Comparison of ENCODE assay signal across 1 cellular context in genomic region chr7:99472561-99473314, GRCh38.
A peak's percentile ranks its signal among the peaks of the same experiment; 100 is the strongest.
TF ChIP-seq lines count a peak whose summit lies in the region.

TSS of gene ZNF789 (plus strand) at chr7:99472890. CDS start at chr7:99476457, 3,567 bp downstream.

TF ChIP-seq in SK-N-SH, 30 proteins besides CTCF, POLR2A, EP300 and RAD21 (continued from another document):
- TF ChIP-seq, protein P1, sequence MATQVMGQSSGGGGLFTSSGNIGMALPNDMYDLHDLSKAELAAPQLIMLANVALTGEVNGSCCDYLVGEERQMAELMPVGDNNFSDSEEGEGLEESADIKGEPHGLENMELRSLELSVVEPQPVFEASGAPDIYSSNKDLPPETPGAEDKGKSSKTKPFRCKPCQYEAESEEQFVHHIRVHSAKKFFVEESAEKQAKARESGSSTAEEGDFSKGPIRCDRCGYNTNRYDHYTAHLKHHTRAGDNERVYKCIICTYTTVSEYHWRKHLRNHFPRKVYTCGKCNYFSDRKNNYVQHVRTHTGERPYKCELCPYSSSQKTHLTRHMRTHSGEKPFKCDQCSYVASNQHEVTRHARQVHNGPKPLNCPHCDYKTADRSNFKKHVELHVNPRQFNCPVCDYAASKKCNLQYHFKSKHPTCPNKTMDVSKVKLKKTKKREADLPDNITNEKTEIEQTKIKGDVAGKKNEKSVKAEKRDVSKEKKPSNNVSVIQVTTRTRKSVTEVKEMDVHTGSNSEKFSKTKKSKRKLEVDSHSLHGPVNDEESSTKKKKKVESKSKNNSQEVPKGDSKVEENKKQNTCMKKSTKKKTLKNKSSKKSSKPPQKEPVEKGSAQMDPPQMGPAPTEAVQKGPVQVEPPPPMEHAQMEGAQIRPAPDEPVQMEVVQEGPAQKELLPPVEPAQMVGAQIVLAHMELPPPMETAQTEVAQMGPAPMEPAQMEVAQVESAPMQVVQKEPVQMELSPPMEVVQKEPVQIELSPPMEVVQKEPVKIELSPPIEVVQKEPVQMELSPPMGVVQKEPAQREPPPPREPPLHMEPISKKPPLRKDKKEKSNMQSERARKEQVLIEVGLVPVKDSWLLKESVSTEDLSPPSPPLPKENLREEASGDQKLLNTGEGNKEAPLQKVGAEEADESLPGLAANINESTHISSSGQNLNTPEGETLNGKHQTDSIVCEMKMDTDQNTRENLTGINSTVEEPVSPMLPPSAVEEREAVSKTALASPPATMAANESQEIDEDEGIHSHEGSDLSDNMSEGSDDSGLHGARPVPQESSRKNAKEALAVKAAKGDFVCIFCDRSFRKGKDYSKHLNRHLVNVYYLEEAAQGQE (IDR thresholded peaks at IDR 0.05; ENCODE audit: low read depth, low read length): no peak
- TF ChIP-seq FOXM1 (IDR thresholded peaks at IDR 0.05; ENCODE audit: low read depth): 0 out of 2 replicates have a peak, but pooled peaks have one; percentile 12
- no peak for TF ChIP-seq ZBTB33 (IDR thresholded peaks at IDR 0.05; ENCODE audit: borderline replicate concordance, low read depth)
- peak; percentile 71; the same call in 1 of the 2 replicates for TF ChIP-seq GATA2 (CRISPR knock-in tag; IDR thresholded peaks at IDR 0.05)
- TF ChIP-seq JUND (IDR thresholded peaks at IDR 0.05): no peak
- TF ChIP-seq FOSL2 (IDR thresholded peaks at IDR 0.05; ENCODE audit: borderline replicate concordance, low read depth): no peak
- peak; percentile 82 for TF ChIP-seq MAX (IDR thresholded peaks at IDR 0.05; ENCODE audit: low read depth)
- TF ChIP-seq EZH2phosphoT487 (IDR thresholded peaks at IDR 0.05; ENCODE audit: borderline replicate concordance, low read depth): no peak
- TF ChIP-seq SMC3 (IDR thresholded peaks at IDR 0.05; ENCODE audit: low read depth, low read length): no peak
TF ChIP-seq in SK-N-SH: peak in this region for 18.
